1 cellular context compared by ENCODE assay signal in the genomic region with DNA sequence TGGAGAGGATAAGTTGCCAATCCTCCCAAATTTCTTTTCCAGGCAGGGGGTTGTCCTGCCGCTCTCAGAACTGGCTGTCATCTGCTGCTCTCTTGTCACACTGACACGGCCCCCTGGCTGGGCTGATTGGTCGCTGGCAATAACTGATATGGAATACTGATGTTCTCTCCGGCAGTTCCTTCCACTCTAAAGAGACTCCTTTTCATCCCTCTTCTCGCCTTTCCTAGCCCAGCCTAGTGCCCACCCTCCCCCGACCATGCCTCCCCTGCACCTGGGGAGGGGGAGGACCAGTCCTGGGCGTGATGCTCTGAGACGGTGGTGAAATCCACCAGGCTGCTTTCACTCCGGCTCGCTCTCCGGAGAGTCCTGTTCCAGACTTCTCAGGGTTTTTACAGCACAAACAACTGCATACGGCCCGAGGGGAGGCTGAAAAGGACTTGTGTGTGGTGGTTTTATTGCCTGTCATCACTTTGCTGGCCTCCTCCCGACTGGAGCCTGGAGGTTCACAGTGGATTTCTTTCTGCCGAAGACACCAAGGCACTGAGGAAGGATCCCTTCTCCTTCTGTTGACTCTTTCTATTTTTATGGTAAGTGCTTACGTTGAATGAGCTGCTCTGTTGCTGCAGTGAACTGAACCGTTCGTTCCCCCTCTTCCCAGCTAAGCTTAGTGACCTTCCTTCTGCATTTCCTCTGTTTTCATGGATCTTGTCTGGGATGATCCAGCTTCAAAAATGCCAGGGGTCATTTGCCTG.
TF ChIP-seq lines count a peak whose summit lies in the region.

Gene ANO4, plus strand, starts transcription at position 336 of the 752 bp plus-strand sequence. CDS start 107,010 bp downstream, outside the sequence.

TF ChIP-seq in H1, 55 proteins besides CTCF, POLR2A, EP300 and RAD21 (continued from another document):
- TF ChIP-seq, protein P1, sequence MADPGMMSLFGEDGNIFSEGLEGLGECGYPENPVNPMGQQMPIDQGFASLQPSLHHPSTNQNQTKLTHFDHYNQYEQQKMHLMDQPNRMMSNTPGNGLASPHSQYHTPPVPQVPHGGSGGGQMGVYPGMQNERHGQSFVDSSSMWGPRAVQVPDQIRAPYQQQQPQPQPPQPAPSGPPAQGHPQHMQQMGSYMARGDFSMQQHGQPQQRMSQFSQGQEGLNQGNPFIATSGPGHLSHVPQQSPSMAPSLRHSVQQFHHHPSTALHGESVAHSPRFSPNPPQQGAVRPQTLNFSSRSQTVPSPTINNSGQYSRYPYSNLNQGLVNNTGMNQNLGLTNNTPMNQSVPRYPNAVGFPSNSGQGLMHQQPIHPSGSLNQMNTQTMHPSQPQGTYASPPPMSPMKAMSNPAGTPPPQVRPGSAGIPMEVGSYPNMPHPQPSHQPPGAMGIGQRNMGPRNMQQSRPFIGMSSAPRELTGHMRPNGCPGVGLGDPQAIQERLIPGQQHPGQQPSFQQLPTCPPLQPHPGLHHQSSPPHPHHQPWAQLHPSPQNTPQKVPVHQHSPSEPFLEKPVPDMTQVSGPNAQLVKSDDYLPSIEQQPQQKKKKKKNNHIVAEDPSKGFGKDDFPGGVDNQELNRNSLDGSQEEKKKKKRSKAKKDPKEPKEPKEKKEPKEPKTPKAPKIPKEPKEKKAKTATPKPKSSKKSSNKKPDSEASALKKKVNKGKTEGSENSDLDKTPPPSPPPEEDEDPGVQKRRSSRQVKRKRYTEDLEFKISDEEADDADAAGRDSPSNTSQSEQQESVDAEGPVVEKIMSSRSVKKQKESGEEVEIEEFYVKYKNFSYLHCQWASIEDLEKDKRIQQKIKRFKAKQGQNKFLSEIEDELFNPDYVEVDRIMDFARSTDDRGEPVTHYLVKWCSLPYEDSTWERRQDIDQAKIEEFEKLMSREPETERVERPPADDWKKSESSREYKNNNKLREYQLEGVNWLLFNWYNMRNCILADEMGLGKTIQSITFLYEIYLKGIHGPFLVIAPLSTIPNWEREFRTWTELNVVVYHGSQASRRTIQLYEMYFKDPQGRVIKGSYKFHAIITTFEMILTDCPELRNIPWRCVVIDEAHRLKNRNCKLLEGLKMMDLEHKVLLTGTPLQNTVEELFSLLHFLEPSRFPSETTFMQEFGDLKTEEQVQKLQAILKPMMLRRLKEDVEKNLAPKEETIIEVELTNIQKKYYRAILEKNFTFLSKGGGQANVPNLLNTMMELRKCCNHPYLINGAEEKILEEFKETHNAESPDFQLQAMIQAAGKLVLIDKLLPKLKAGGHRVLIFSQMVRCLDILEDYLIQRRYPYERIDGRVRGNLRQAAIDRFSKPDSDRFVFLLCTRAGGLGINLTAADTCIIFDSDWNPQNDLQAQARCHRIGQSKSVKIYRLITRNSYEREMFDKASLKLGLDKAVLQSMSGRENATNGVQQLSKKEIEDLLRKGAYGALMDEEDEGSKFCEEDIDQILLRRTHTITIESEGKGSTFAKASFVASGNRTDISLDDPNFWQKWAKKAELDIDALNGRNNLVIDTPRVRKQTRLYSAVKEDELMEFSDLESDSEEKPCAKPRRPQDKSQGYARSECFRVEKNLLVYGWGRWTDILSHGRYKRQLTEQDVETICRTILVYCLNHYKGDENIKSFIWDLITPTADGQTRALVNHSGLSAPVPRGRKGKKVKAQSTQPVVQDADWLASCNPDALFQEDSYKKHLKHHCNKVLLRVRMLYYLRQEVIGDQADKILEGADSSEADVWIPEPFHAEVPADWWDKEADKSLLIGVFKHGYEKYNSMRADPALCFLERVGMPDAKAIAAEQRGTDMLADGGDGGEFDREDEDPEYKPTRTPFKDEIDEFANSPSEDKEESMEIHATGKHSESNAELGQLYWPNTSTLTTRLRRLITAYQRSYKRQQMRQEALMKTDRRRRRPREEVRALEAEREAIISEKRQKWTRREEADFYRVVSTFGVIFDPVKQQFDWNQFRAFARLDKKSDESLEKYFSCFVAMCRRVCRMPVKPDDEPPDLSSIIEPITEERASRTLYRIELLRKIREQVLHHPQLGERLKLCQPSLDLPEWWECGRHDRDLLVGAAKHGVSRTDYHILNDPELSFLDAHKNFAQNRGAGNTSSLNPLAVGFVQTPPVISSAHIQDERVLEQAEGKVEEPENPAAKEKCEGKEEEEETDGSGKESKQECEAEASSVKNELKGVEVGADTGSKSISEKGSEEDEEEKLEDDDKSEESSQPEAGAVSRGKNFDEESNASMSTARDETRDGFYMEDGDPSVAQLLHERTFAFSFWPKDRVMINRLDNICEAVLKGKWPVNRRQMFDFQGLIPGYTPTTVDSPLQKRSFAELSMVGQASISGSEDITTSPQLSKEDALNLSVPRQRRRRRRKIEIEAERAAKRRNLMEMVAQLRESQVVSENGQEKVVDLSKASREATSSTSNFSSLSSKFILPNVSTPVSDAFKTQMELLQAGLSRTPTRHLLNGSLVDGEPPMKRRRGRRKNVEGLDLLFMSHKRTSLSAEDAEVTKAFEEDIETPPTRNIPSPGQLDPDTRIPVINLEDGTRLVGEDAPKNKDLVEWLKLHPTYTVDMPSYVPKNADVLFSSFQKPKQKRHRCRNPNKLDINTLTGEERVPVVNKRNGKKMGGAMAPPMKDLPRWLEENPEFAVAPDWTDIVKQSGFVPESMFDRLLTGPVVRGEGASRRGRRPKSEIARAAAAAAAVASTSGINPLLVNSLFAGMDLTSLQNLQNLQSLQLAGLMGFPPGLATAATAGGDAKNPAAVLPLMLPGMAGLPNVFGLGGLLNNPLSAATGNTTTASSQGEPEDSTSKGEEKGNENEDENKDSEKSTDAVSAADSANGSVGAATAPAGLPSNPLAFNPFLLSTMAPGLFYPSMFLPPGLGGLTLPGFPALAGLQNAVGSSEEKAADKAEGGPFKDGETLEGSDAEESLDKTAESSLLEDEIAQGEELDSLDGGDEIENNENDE (IDR thresholded peaks at IDR 0.05; ENCODE audit: insufficient replicate concordance, low read length) = no peak
- TF ChIP-seq TBP (IDR thresholded peaks at IDR 0.05; ENCODE audit: low read depth, low read length) = no peak
- no peak for TF ChIP-seq SUZ12 (IDR thresholded peaks at IDR 0.05; ENCODE audit: low read length)
- TF ChIP-seq SP4 (IDR thresholded peaks at IDR 0.05; ENCODE audit: low read length) = no peak
- TF ChIP-seq MAFK (IDR thresholded peaks at IDR 0.05; ENCODE audit: low read depth, low read length) = no peak
- no peak for TF ChIP-seq SIX5 (IDR thresholded peaks at IDR 0.05; ENCODE audit: low read depth, low read length)
- no peak for TF ChIP-seq POLR2AphosphoS5 (IDR thresholded peaks at IDR 0.05; ENCODE audit: low read depth, low read length)
- TF ChIP-seq NRF1 (IDR thresholded peaks at IDR 0.05; ENCODE audit: low read depth, low read length) = no peak
TF ChIP-seq in H1: peak in this region for 0.
